8 cellular contexts compared by ENCODE assay signal in the genomic region with DNA sequence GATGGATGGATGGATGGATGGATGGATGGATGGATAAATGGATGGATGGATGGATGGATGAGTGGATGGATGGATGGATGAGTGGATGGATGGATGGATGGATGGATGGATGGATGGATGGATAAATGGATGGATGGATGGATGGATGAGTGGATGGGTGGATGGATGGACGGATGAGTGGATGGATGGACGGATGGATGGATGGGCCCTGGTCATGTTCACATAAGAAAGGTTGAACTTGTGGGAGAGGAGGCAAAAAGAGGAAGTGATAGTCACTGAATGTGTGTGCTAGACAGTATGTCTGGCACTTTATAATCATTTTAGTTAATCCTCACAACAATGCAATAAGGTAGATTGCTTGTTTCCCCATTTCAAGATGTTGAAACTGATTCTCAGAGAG.
A peak's percentile ranks its signal among the peaks of the same experiment; 100 is the strongest.
DNase-seq lines count a peak whose midpoint lies in the region; ATAC-seq and TF ChIP-seq lines count a peak whose summit lies in the region.
"Not testable (repeated sequence)": the region's sequence is repeated elsewhere in the genome, so short reads cannot be mapped to it uniquely, and the experiment has no call there.

No MANE protein-coding gene starts in this region.

- not testable (repeated sequence) for H3K27me3 Mint-ChIP-seq in activated CD4-positive, alpha-beta T cell treated with anti-CD3 and anti-CD28 coated beads, Interleukin-2, amount 10 ng/mL, durations not matched to agents 24 days and 14 days
- H3K27me3 Mint-ChIP-seq in stimulated activated memory B cell treated with anti-CD40 and anti-IgM and Interleukin-4, amounts not matched to agents 10 μg/mL and 1 μg/mL and 100 μg/mL, for 72 hours: peaks cover 35% of the 10 kb centered on the region

- TF ChIP-seq POLR2A in GM18505 (IDR thresholded peaks at IDR 0.05; ENCODE audit: borderline replicate concordance, extremely low read depth, insufficient read depth, insufficient read length): not testable (repeated sequence)

- ATAC-seq in GM18505 (IDR thresholded peaks at IDR 0.05; ENCODE audit: unreplicated experiment): peak; percentile 79
- peak; percentile 63 for ATAC-seq in GM19372 (IDR thresholded peaks at IDR 0.05; ENCODE audit: low read depth, unreplicated experiment)
- ATAC-seq in GM21737 (IDR thresholded peaks at IDR 0.05; ENCODE audit: unreplicated experiment): peak; percentile 70
- peak; percentile 63 for ATAC-seq in HG03039 (IDR thresholded peaks at IDR 0.05; ENCODE audit: unreplicated experiment)
- ATAC-seq in HG03469 (IDR thresholded peaks at IDR 0.05; ENCODE audit: unreplicated experiment): peak; percentile 70
- peak; percentile 92 for ATAC-seq in stimulated activated memory B cell treated with anti-CD40 and anti-IgM and Interleukin-4, amounts not matched to agents 10 μg/mL and 1 μg/mL and 100 μg/mL, for 72 hours

- H3K27ac Mint-ChIP-seq in activated CD4-positive, alpha-beta T cell treated with anti-CD3 and anti-CD28 coated beads, Interleukin-2, amount 10 ng/mL, durations not matched to agents 24 days and 14 days: peak overlapping the region; percentile 54
- peak overlapping the region; percentile 65 for H3K27ac Mint-ChIP-seq in stimulated activated memory B cell treated with anti-CD40 and anti-IgM and Interleukin-4, amounts not matched to agents 10 μg/mL and 1 μg/mL and 100 μg/mL, for 72 hours

- peaks cover 29% of the 10 kb centered on the region for H3K9me3 Mint-ChIP-seq in activated CD4-positive, alpha-beta T cell treated with anti-CD3 and anti-CD28 coated beads, Interleukin-2, amount 10 ng/mL, durations not matched to agents 24 days and 14 days
- peaks cover 20% of the 10 kb centered on the region for H3K9me3 Mint-ChIP-seq in stimulated activated memory B cell treated with anti-CD40 and anti-IgM and Interleukin-4, amounts not matched to agents 10 μg/mL and 1 μg/mL and 100 μg/mL, for 72 hours

- intact Hi-C loops in activated CD4-positive, alpha-beta T cell treated with anti-CD3 and anti-CD28 coated beads, Interleukin-2, amount 10 ng/mL, durations not matched to agents 24 days and 14 days (cut with micrococcal nuclease): not testable (repeated sequence)

- peak; percentile 83 for DNase-seq in NOMO-1 treated with dmso at 0.1 percent for 144 hours (lab: John Stamatoyannopoulos, UW; ENCODE audit: unreplicated experiment)
- not testable (repeated sequence) for DNase-seq in activated CD4-positive, alpha-beta T cell treated with anti-CD3 and anti-CD28 coated beads, Interleukin-2, amount 10 ng/mL, durations not matched to agents 24 days and 14 days

- H3K4me3 Mint-ChIP-seq in activated CD4-positive, alpha-beta T cell treated with anti-CD3 and anti-CD28 coated beads, Interleukin-2, amount 10 ng/mL, durations not matched to agents 24 days and 14 days: not testable (repeated sequence)
- peak overlapping the region; percentile 1 for H3K4me3 Mint-ChIP-seq in stimulated activated memory B cell treated with anti-CD40 and anti-IgM and Interleukin-4, amounts not matched to agents 10 μg/mL and 1 μg/mL and 100 μg/mL, for 72 hours

- H3K4me1 Mint-ChIP-seq in activated CD4-positive, alpha-beta T cell treated with anti-CD3 and anti-CD28 coated beads, Interleukin-2, amount 10 ng/mL, durations not matched to agents 24 days and 14 days: peaks cover 18% of the 10 kb centered on the region
- H3K4me1 Mint-ChIP-seq in stimulated activated memory B cell treated with anti-CD40 and anti-IgM and Interleukin-4, amounts not matched to agents 10 μg/mL and 1 μg/mL and 100 μg/mL, for 72 hours: peaks cover 40% of the 10 kb centered on the region

- H3K36me3 Mint-ChIP-seq in activated CD4-positive, alpha-beta T cell treated with anti-CD3 and anti-CD28 coated beads, Interleukin-2, amount 10 ng/mL, durations not matched to agents 24 days and 14 days (ENCODE audit: low read depth): peaks cover 15% of the 10 kb centered on the region
- peaks cover 25% of the 10 kb centered on the region for H3K36me3 Mint-ChIP-seq in stimulated activated memory B cell treated with anti-CD40 and anti-IgM and Interleukin-4, amounts not matched to agents 10 μg/mL and 1 μg/mL and 100 μg/mL, for 72 hours
